21 cellular contexts compared by ENCODE assay signal in the genomic region with DNA sequence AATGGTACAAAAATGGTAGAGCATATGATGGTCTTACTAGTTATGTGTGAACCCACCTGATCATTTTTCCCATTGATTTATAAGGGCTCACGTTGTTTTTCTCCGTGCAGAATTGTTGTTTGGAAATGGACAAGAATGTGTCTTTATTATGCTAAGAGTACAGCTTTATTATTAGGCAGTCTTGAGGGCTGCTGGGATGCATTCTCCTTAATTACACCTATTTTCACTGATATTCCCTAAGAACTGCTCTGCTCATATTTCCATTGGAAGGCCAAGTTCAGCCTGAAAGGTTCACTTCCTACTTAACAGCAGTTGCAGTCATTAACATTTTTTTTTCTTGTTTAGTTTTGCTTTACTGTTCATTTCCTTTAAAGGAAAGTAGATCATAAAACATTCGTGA.
DNase-seq lines count a peak whose midpoint lies in the region; ATAC-seq and TF ChIP-seq lines count a peak whose summit lies in the region.
"Had no signal": no experiment of that assay in that cellular context is flagged by ENCODE, and none has a peak within 500 bp of the region (broad histone marks: within the 10 kb centered on the region; RNA-seq: fewer than 3 reads in every experiment).

No MANE protein-coding gene starts in this region.

- TF ChIP-seq CTCF in WTC11 (IDR thresholded peaks at IDR 0.05) = no peak

- peak overlapping the region; percentile 39 for H3K4me3 ChIP-seq in neuron (ENCODE audit: low read length)
- H3K4me3 ChIP-seq: A549; BLaER1 treated with 17β-estradiol and CSF1 and Interleukin-3, amounts not matched to agents 10 nM and 100 nM; colonic mucosa; SJSA1; uterus had no signal

- CTCF ChIA-PET in WTC11 (lab: Charles Lee) (interaction anchor here (1.0 kb wide), 1 partner anchor 486 kb away, joined by 3 read pairs; no protein-coding TSS in a partner anchor), HEK293T (lab: Yijun Ruan, JAX) (interaction anchor here (0.9 to 1.0 kb wide), 2 partner anchors 9 to 306 kb away, joined by 3 to 6 read pairs; no protein-coding TSS in a partner anchor)
- CTCF ChIA-PET in activated CD4-positive, alpha-beta T cell treated with anti-CD3 and anti-CD28 coated beads, Interleukin-2, amount 10 ng/mL, durations not matched to agents 7 days and 5 days (lab: Charles Lee) = no interaction called here

- peak overlapping the region; percentile 48 for H3K4me3 Mint-ChIP-seq in WTC11
- H3K4me3 Mint-ChIP-seq in activated CD4-positive, alpha-beta T cell treated with anti-CD3 and anti-CD28 coated beads, Interleukin-2, amount 10 ng/mL, durations not matched to agents 7 days and 5 days = no peak overlapping the region
- H3K4me3 Mint-ChIP-seq: activated CD4-positive, alpha-beta T cell treated with anti-CD3 and anti-CD28 coated beads, Interleukin-2, amount 10 ng/mL, durations not matched to agents 24 days and 14 days; activated naive CD8-positive, alpha-beta T cell treated with anti-CD3 and anti-CD28 coated beads, Interleukin-2, amount 10 ng/mL, durations not matched to agents 7 days and 5 days; natural killer cell treated with Interleukin-12 subunit alpha and Interleukin-12 subunit beta and Interleukin-15 and Interleukin-18, amount 100 ng/mL, for 72 hours had no signal

- no peak for ATAC-seq in WTC11
- no peak for ATAC-seq in HG03439 (IDR thresholded peaks at IDR 0.05; ENCODE audit: unreplicated experiment)
- ATAC-seq: A549; natural killer cell treated with Interleukin-12 subunit alpha and Interleukin-12 subunit beta and Interleukin-15 and Interleukin-18, amount 100 ng/mL, for 72 hours had no signal

- peaks cover 36% of the 10 kb centered on the region for H3K4me1 Mint-ChIP-seq in WTC11
- H3K4me1 Mint-ChIP-seq in activated CD4-positive, alpha-beta T cell treated with anti-CD3 and anti-CD28 coated beads, Interleukin-2, amount 10 ng/mL, durations not matched to agents 7 days and 5 days = no peaks in the 10 kb centered on the region
- H3K4me1 Mint-ChIP-seq: activated CD4-positive, alpha-beta T cell treated with anti-CD3 and anti-CD28 coated beads, Interleukin-2, amount 10 ng/mL, durations not matched to agents 24 days and 14 days; activated naive CD8-positive, alpha-beta T cell treated with anti-CD3 and anti-CD28 coated beads, Interleukin-2, amount 10 ng/mL, durations not matched to agents 7 days and 5 days had no signal

- H2AFZ ChIP-seq in neuron (ENCODE audit: low read depth, low read length) = peak overlapping the region; percentile 1

- peak overlapping the region; percentile 32; the same call in 1 of the 2 replicates for H3K9ac ChIP-seq in ES-I3 (ENCODE audit: low read depth, low read length)
- H3K9ac ChIP-seq: BLaER1 treated with 17β-estradiol and CSF1 and Interleukin-3, amounts not matched to agents 10 nM and 100 nM had no signal

- POLR2A ChIA-PET in WTC11 (lab: Charles Lee) = interaction anchor here (0.7 kb wide), 1 partner anchor 608 kb away, joined by 3 read pairs; no protein-coding TSS in a partner anchor
- POLR2A ChIA-PET in activated CD4-positive, alpha-beta T cell treated with anti-CD3 and anti-CD28 coated beads, Interleukin-2, amount 10 ng/mL, durations not matched to agents 7 days and 5 days (lab: Charles Lee) = no interaction called here
- POLR2A ChIA-PET in HEK293T (lab: Yijun Ruan, JAX) = no interaction called here

- H3K27me3 Mint-ChIP-seq in WTC11 (ENCODE audit: low read depth) = no peaks in the 10 kb centered on the region
- H3K27me3 Mint-ChIP-seq in activated CD4-positive, alpha-beta T cell treated with anti-CD3 and anti-CD28 coated beads, Interleukin-2, amount 10 ng/mL, durations not matched to agents 7 days and 5 days = no peaks in the 10 kb centered on the region
- H3K27me3 Mint-ChIP-seq: activated CD4-positive, alpha-beta T cell treated with anti-CD3 and anti-CD28 coated beads, Interleukin-2, amount 10 ng/mL, durations not matched to agents 24 days and 14 days; activated naive CD8-positive, alpha-beta T cell treated with anti-CD3 and anti-CD28 coated beads, Interleukin-2, amount 10 ng/mL, durations not matched to agents 7 days and 5 days had no signal

- H3K4me1 ChIP-seq in ES-I3 (ENCODE audit: insufficient read depth, low read length) = peaks cover 14% of the 10 kb centered on the region
- H3K4me1 ChIP-seq in neuron (ENCODE audit: insufficient read depth, low read length) = peaks cover 39% of the 10 kb centered on the region
- H3K4me1 ChIP-seq: A549; BLaER1 treated with 17β-estradiol and CSF1 and Interleukin-3, amounts not matched to agents 10 nM and 100 nM; colonic mucosa; uterus had no signal

- H3K9me3 Mint-ChIP-seq in WTC11 = peaks cover 5% of the 10 kb centered on the region; the same call in 1 of the 2 replicates
- H3K9me3 Mint-ChIP-seq in activated CD4-positive, alpha-beta T cell treated with anti-CD3 and anti-CD28 coated beads, Interleukin-2, amount 10 ng/mL, durations not matched to agents 7 days and 5 days = no peaks in the 10 kb centered on the region
- H3K9me3 Mint-ChIP-seq: activated CD4-positive, alpha-beta T cell treated with anti-CD3 and anti-CD28 coated beads, Interleukin-2, amount 10 ng/mL, durations not matched to agents 24 days and 14 days had no signal

- H3K27me3 ChIP-seq in neuron (ENCODE audit: insufficient read depth, low read length) = no peaks in the 10 kb centered on the region
- H3K27me3 ChIP-seq: BLaER1 treated with 17β-estradiol and CSF1 and Interleukin-3, amounts not matched to agents 10 nM and 100 nM; brain microvascular endothelial cell; colonic mucosa; SJSA1; uterus had no signal

- H3K36me3 Mint-ChIP-seq in WTC11 = no peaks in the 10 kb centered on the region
- H3K36me3 Mint-ChIP-seq in activated CD4-positive, alpha-beta T cell treated with anti-CD3 and anti-CD28 coated beads, Interleukin-2, amount 10 ng/mL, durations not matched to agents 7 days and 5 days (ENCODE audit: low read depth) = no peaks in the 10 kb centered on the region
- H3K36me3 Mint-ChIP-seq: activated naive CD8-positive, alpha-beta T cell treated with anti-CD3 and anti-CD28 coated beads, Interleukin-2, amount 10 ng/mL, durations not matched to agents 7 days and 5 days; natural killer cell treated with Interleukin-12 subunit alpha and Interleukin-12 subunit beta and Interleukin-15 and Interleukin-18, amount 100 ng/mL, for 72 hours had no signal

- DNase-seq in WTC11 (ENCODE audit: low spot score) (no peak), globus pallidus (ENCODE audit: low spot score) (peak; percentile 54), activated gamma-delta T cell (lab: John Stamatoyannopoulos, UW) (no peak), HEK293T (ENCODE audit: extremely low spot score) (no peak)
- DNase-seq in activated CD4-positive, alpha-beta T cell treated with anti-CD3 and anti-CD28 coated beads, Interleukin-2, amount 10 ng/mL, durations not matched to agents 7 days and 5 days = no peak
- DNase-seq: activated CD4-positive, alpha-beta T cell treated with anti-CD3 and anti-CD28 coated beads, Interleukin-2, amount 10 ng/mL, durations not matched to agents 24 days and 14 days; activated naive CD8-positive, alpha-beta T cell treated with anti-CD3 and anti-CD28 coated beads, Interleukin-2, amount 10 ng/mL, durations not matched to agents 7 days and 5 days; colonic mucosa; Kasumi-1; mammary epithelial cell; NCI-H2029 treated with DMSO at 0.1 percent for 48 hours; uterus had no signal

- H3K27ac Mint-ChIP-seq in WTC11 = peak overlapping the region; percentile 93
- H3K27ac Mint-ChIP-seq in activated CD4-positive, alpha-beta T cell treated with anti-CD3 and anti-CD28 coated beads, Interleukin-2, amount 10 ng/mL, durations not matched to agents 7 days and 5 days = no peak overlapping the region
- H3K27ac Mint-ChIP-seq: activated CD4-positive, alpha-beta T cell treated with anti-CD3 and anti-CD28 coated beads, Interleukin-2, amount 10 ng/mL, durations not matched to agents 24 days and 14 days; activated naive CD8-positive, alpha-beta T cell treated with anti-CD3 and anti-CD28 coated beads, Interleukin-2, amount 10 ng/mL, durations not matched to agents 7 days and 5 days; activated T-helper 2 cell treated with anti-CD3 and anti-CD28 coated beads, Interferon-gamma antibody, Interleukin-2, Interleukin-4, amounts not matched to agents 10 μg/mL and 5 μg/mL and 100 μg/mL, durations not matched to agents 14 hours and 24 hours and 36 hours; natural killer cell treated with Interleukin-12 subunit alpha and Interleukin-12 subunit beta and Interleukin-15 and Interleukin-18, amount 100 ng/mL, for 72 hours had no signal

- H3K36me3 ChIP-seq in ES-I3 (ENCODE audit: insufficient read depth, low read length) (no peaks in the 10 kb centered on the region), neuron (ENCODE audit: insufficient read depth, low read length) (no peaks in the 10 kb centered on the region)
- H3K36me3 ChIP-seq: BLaER1 treated with 17β-estradiol and CSF1 and Interleukin-3, amounts not matched to agents 10 nM and 100 nM; brain microvascular endothelial cell; colonic mucosa; SJSA1; uterus had no signal

- H3K9me3 ChIP-seq in ES-I3 (ENCODE audit: control insufficient read depth, insufficient read depth, low read length) (no peaks in the 10 kb centered on the region), neuron (ENCODE audit: low read length) (peaks cover 5% of the 10 kb centered on the region)
- H3K9me3 ChIP-seq: A549, colonic mucosa, SJSA1, uterus had no signal

TF ChIP-seq in WTC11, 78 proteins besides CTCF, POLR2A, EP300 and RAD21 (continues in another document):
- TF ChIP-seq PRRX2 (CRISPR knock-in tag; IDR thresholded peaks at IDR 0.05) (no peak), ESRRA (CRISPR knock-in tag; IDR thresholded peaks at IDR 0.05; ENCODE audit: borderline replicate concordance) (no peak)

TF ChIP-seq in HEK293T, 16 proteins besides CTCF, POLR2A, EP300 and RAD21:
- no peak for TF ChIP-seq L3MBTL2 (conservative IDR thresholded peaks at IDR 0.05)
- no peak for TF ChIP-seq FOXM1 (IDR thresholded peaks at IDR 0.05; ENCODE audit: borderline replicate concordance)
- no peak for TF ChIP-seq ZNF384 (IDR thresholded peaks at IDR 0.05)
- no peak for TF ChIP-seq SP1 (IDR thresholded peaks at IDR 0.05)
- no peak for TF ChIP-seq ELF4 (IDR thresholded peaks at IDR 0.05)
- TF ChIP-seq NFRKB (IDR thresholded peaks at IDR 0.05) = no peak
- no peak for TF ChIP-seq BHLHE40 (IDR thresholded peaks at IDR 0.05; ENCODE audit: borderline replicate concordance)
- TF ChIP-seq FOXA1 (IDR thresholded peaks at IDR 0.05) = no peak
- no peak for TF ChIP-seq HDGF (IDR thresholded peaks at IDR 0.05; ENCODE audit: borderline replicate concordance)
- no peak for TF ChIP-seq ARNT (IDR thresholded peaks at IDR 0.05)
- no peak for TF ChIP-seq CTBP1 (IDR thresholded peaks at IDR 0.05; ENCODE audit: borderline replicate concordance)
- TF ChIP-seq TARDBP (IDR thresholded peaks at IDR 0.05) = no peak
- TF ChIP-seq LEF1 (IDR thresholded peaks at IDR 0.05; ENCODE audit: borderline replicate concordance) = no peak
- no peak for TF ChIP-seq FOXK2 (IDR thresholded peaks at IDR 0.05)
- no peak for TF ChIP-seq SUZ12 (IDR thresholded peaks at IDR 0.05)
